Comparison of ENCODE assay signal across 10 cellular contexts in genomic region chr11:67045314-67045713, GRCh38. TPM values are rescaled to one million over a fixed set of nuclear protein-coding genes. Genes with fewer than 3 reads are reported as not detected.
DNase-seq lines count a peak whose midpoint lies in the region; ATAC-seq, FAIRE-seq and TF ChIP-seq lines count a peak whose summit lies in the region.
"Had no signal": no experiment of that assay in that cellular context is flagged by ENCODE, and none has a peak within 500 bp of the region (broad histone marks: within the 10 kb centered on the region; RNA-seq: fewer than 3 reads in every experiment).

No MANE protein-coding gene starts in this region.

- H3K36me3 ChIP-seq in right atrium auricular region (no peaks in the 10 kb centered on the region), RWPE2 (ENCODE audit: low read depth) (no peaks in the 10 kb centered on the region)
- H3K36me3 ChIP-seq: pancreas had no signal

- no peak overlapping the region for H3K4me3 ChIP-seq in right atrium auricular region
- H3K4me3 ChIP-seq in RWPE2 (ENCODE audit: severe bottlenecking), result no peak overlapping the region
- no peak overlapping the region for H3K4me3 ChIP-seq in fibroblast of mammary gland (ENCODE audit: control insufficient read depth, low read depth, low read length)
- H3K4me3 ChIP-seq: pancreas had no signal

- ATAC-seq in left ventricle myocardium superior (peak; percentile 74), RWPE2 (ENCODE audit: low read depth) (peak; percentile 95), GM21526 (IDR thresholded peaks at IDR 0.05; ENCODE audit: low FRiP score, unreplicated experiment) (no peak)
- ATAC-seq: pancreas had no signal

- H3K27me3 ChIP-seq in right atrium auricular region (no peaks in the 10 kb centered on the region), RWPE2 (ENCODE audit: insufficient read depth, poor library complexity, severe bottlenecking) (no peaks in the 10 kb centered on the region)
- H3K27me3 ChIP-seq: pancreas had no signal

- DNase-seq in left ventricle myocardium superior (no peak), right atrium auricular region (ENCODE audit: low spot score) (no peak), RWPE2 (ENCODE audit: low spot score) (peak; percentile 88), fibroblast of mammary gland (ENCODE audit: low read depth) (peak; percentile 96), urothelium cell line (ENCODE audit: low spot score) (peak; percentile 58), SKM-1 treated with dmso at 0.1 percent for 144 hours (lab: John Stamatoyannopoulos, UW; ENCODE audit: unreplicated experiment) (no peak), DMS 273 treated with DMSO at 0.1 percent for 48 hours (lab: John Stamatoyannopoulos, UW) (no peak)
- DNase-seq: NCI-H1694, pancreas had no signal

- H3K4me1 ChIP-seq in right atrium auricular region, result no peaks in the 10 kb centered on the region
- peaks cover 3% of the 10 kb centered on the region for H3K4me1 ChIP-seq in RWPE2 (ENCODE audit: insufficient read depth, poor library complexity, severe bottlenecking)
- H3K4me1 ChIP-seq: pancreas had no signal

- TF ChIP-seq CTCF in right atrium auricular region (IDR thresholded peaks at IDR 0.05), result no peak
- peak; percentile 38 for TF ChIP-seq CTCF in RWPE2 (IDR thresholded peaks at IDR 0.05; ENCODE audit: poor library complexity, severe bottlenecking)
- no peak for TF ChIP-seq CTCF in fibroblast of mammary gland (conservative IDR thresholded peaks at IDR 0.05; ENCODE audit: control insufficient read depth, insufficient read depth, low read depth, low read length)

- no peak for FAIRE-seq in urothelium cell line (lab: Jason Lieb, UNC)
- FAIRE-seq: pancreas had no signal

- intact Hi-C loops in left ventricle myocardium superior (cut with micrococcal nuclease), result no loop called here

- H3K9me3 ChIP-seq in right atrium auricular region (no peaks in the 10 kb centered on the region), RWPE2 (ENCODE audit: severe bottlenecking) (no peaks in the 10 kb centered on the region)
- H3K9me3 ChIP-seq: pancreas had no signal

- H3K27ac ChIP-seq in right atrium auricular region (no peak overlapping the region), RWPE2 (ENCODE audit: poor library complexity, severe bottlenecking) (no peak overlapping the region)
- H3K27ac ChIP-seq: pancreas had no signal

RNA-seq across cellular contexts. Expression of gene RHOD, which starts 11.3 kb away (rescaled TPM):
- total RNA-seq in left ventricle myocardium superior, result 67.6 TPM
- 10 to 100 TPM; 39.1 to 68.5 TPM for total RNA-seq in right atrium auricular region

RNA-seq across cellular contexts. Expression of gene SYT12, which starts 22.4 kb away (rescaled TPM):
- total RNA-seq in left ventricle myocardium superior (0.37 TPM), right atrium auricular region (under 1 TPM; 0.44 to 0.59 TPM)

Comparison
In these comparisons a context has a peak if more than half of its experiments do, and no peak if none do; other contexts are left out.
1. DNase-seq: peak in RWPE2 (single experiment), fibroblast of mammary gland (single experiment) and urothelium cell line (single experiment); none in left ventricle myocardium superior (single experiment), right atrium auricular region (single experiment), SKM-1 treated with dmso at 0.1 percent for 144 hours (single experiment) and DMS 273 treated with DMSO at 0.1 percent for 48 hours (single experiment).